Comparison of ENCODE assay signal across 22 cellular contexts in the genomic region with DNA sequence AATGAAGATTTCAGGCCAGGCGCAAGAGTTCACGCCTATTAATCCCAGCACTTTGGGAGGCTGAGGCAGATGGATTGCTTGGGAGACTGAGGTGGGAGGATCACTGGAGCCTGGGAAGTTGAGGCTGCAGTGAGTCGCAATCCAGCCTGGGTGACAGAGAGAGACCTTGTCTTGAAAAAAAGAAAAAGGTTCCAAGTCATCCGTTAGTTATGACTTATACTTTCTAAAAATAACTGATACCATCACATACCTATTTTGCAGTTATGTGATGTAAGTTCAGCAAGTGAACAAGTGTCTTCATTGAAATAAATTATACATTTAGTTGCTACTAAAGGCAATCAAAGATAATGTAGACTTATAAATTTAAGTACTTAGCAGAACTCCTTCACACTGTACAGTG. TPM values are rescaled to one million over a fixed set of nuclear protein-coding genes. Genes with fewer than 3 reads are reported as not detected.
DNase-seq lines count a peak whose midpoint lies in the region; ATAC-seq and TF ChIP-seq lines count a peak whose summit lies in the region.
"Had no signal": no experiment of that assay in that cellular context is flagged by ENCODE, and none has a peak within 500 bp of the region (broad histone marks: within the 10 kb centered on the region; RNA-seq: fewer than 3 reads in every experiment).

No MANE protein-coding gene starts in this region.

- intact Hi-C loops in IMR-90 (cut with micrococcal nuclease): loop anchor here (10.0 kb wide), 1 partner anchor 48 kb away; a partner anchor contains a TSS
- intact Hi-C loops in dorsolateral prefrontal cortex (cut with DNase I): no loop called here
- intact Hi-C loops in gastrocnemius medialis (cut with DNase I; ENCODE audit: low total_unique reads): loop anchor here (2.0 kb wide), 1 partner anchor 22 kb away; a partner anchor contains a TSS
- intact Hi-C loops in mucosa of descending colon (cut with DNase I, micrococcal nuclease): no loop called here

- no peak overlapping the region for H2AK5ac ChIP-seq in IMR-90 (ENCODE audit: low read depth, low read length)

- no peak overlapping the region for H3K4me2 ChIP-seq in IMR-90 (ENCODE audit: low read depth, low read length)

- no peak overlapping the region for H2BK20ac ChIP-seq in IMR-90 (ENCODE audit: low read depth, low read length)

- WGBS in IMR-90 (ENCODE audit: extremely low coverage in 2 of 2, insufficient read length in 1 of 2), 2 experiments: 100% methylated on average over 2 of the region's 4 CpGs; no CpG with 5 or more reads in 1 of the 2 experiments

- no peak overlapping the region for H2BK120ac ChIP-seq in IMR-90 (ENCODE audit: low read depth, low read length)

- dilution Hi-C loops in IMR-90 (cut with HindIII; ENCODE audit: low sequenced_read_pairs, unreplicated experiment): no loop called here

- 0 out of 2 replicates have a peak, but pooled peaks cover 3% of the 10 kb centered on the region for H3K9me1 ChIP-seq in IMR-90 (ENCODE audit: insufficient read depth, low read length)

- no peak overlapping the region for H3K14ac ChIP-seq in IMR-90 (replicated peaks; ENCODE audit: low read depth, low read length)

- H4K20me1 ChIP-seq in IMR-90 (ENCODE audit: insufficient read depth, low read length): peaks cover 10% of the 10 kb centered on the region; the same call in 1 of the 2 replicates

- DNase-seq in EH (ENCODE audit: low read depth) (peak; percentile 29), IMR-90 (peak; percentile 55), dorsolateral prefrontal cortex (no peak), gastrocnemius medialis (peak in 1 of 2 donors; percentile 42), NCI-H226 (no peak), H4 (ENCODE audit: low spot score) (no peak), mucosa of descending colon (no peak)
- DNase-seq: DMS53; EL; H9; KG1; NCI-H1092; NCI-H1436; NCI-H187 treated with DMSO at 0.1 percent for 48 hours; NCI-H2107; NCI-H748 treated with DMSO at 0.1 percent for 48 hours; NK-92 treated with Interleukin-12 subunit alpha and Interleukin-12 subunit beta, amount 100 ng/mL, for 24 hours had no signal

- CTCF ChIA-PET in IMR-90 (lab: Yijun Ruan, JAX): no interaction called here

- H2BK5ac ChIP-seq in IMR-90 (ENCODE audit: low read depth, low read length, poor library complexity, severe bottlenecking): no peak overlapping the region

- no peak overlapping the region for H3K4ac ChIP-seq in IMR-90 (ENCODE audit: low read depth, low read length)

- H3K4me1 ChIP-seq in IMR-90 (ENCODE audit: control insufficient read depth, insufficient read depth, low read length) (no peaks in the 10 kb centered on the region), gastrocnemius medialis (peaks cover 23 to 26% of the 10 kb centered on the region in 2 donors), mucosa of descending colon (ENCODE audit: low read depth) (no peaks in the 10 kb centered on the region)

- no peak for TF ChIP-seq RAD21 in IMR-90 (IDR thresholded peaks at IDR 0.05; ENCODE audit: low read length)

- H4K91ac ChIP-seq in IMR-90 (ENCODE audit: insufficient read depth, low read depth, low read length): no peak overlapping the region

- no peak overlapping the region for H2AFZ ChIP-seq in IMR-90 (replicated peaks; ENCODE audit: low read length, poor library complexity)

- TF ChIP-seq CTCF in IMR-90 (conservative IDR thresholded peaks at IDR 0.05; ENCODE audit: low read depth, low read length) (no peak), dorsolateral prefrontal cortex (IDR thresholded peaks at IDR 0.05 in 54 of 56, conservative IDR thresholded peaks at IDR 0.05 in 2 of 56; ENCODE audit: low read depth in 1 of 56, partially characterized antibody in 56 of 56) (no peak), gastrocnemius medialis (IDR thresholded peaks at IDR 0.05 in 4 of 5, conservative IDR thresholded peaks at IDR 0.05 in 1 of 5) (no peak), mucosa of descending colon (IDR thresholded peaks at IDR 0.05) (no peak)

- ATAC-seq in IMR-90 (ENCODE audit: low read depth) (no peak), gastrocnemius medialis (peak; percentile 98 to 99), mucosa of descending colon (no peak), GM18517 (IDR thresholded peaks at IDR 0.05; ENCODE audit: unreplicated experiment) (no peak)
- ATAC-seq: Panc1 had no signal

- H3K79me1 ChIP-seq in IMR-90 (ENCODE audit: low read depth in 1 of 2, low read length in 2 of 2): peaks cover 7 to 26% of the 10 kb centered on the region in 2 experiments; a peak in 3 of 4 replicates

- H3K4me3 ChIP-seq in IMR-90 (ENCODE audit: insufficient read depth, low read depth, low read length) (no peak overlapping the region), dorsolateral prefrontal cortex (no peak overlapping the region), gastrocnemius medialis (no peak overlapping the region), mucosa of descending colon (no peak overlapping the region)

- POLR2A ChIA-PET in IMR-90 (lab: Charles Lee; ENCODE audit: unreplicated experiment): no interaction called here

- H3K9me3 ChIP-seq in IMR-90 (ENCODE audit: control insufficient read depth, insufficient read depth, low read length): no peaks in the 10 kb centered on the region
- H3K9me3 ChIP-seq in gastrocnemius medialis: no peaks in the 10 kb centered on the region
- no peaks in the 10 kb centered on the region for H3K9me3 ChIP-seq in mucosa of descending colon

- H3K23ac ChIP-seq in IMR-90 (ENCODE audit: low read depth, low read length): no peak overlapping the region

- H3K27ac ChIP-seq in IMR-90 (ENCODE audit: insufficient read depth, low read length) (no peak overlapping the region), dorsolateral prefrontal cortex (peak overlapping the region in 53 of 59 donors; percentile 11 to 93 (median 82)), gastrocnemius medialis (peak overlapping the region; percentile 45 to 66 (median 58))
- H3K27ac ChIP-seq: C4-2B, HL-60 had no signal

- no peak overlapping the region for H3K18ac ChIP-seq in IMR-90 (ENCODE audit: low read depth, low read length)

- no peak overlapping the region for H2BK15ac ChIP-seq in IMR-90 (ENCODE audit: low read depth, low read length)

- H3K36me3 ChIP-seq in IMR-90 (ENCODE audit: control insufficient read depth, insufficient read depth, low read length) (peaks cover 22% of the 10 kb centered on the region), gastrocnemius medialis (peaks cover 2 to 29% of the 10 kb centered on the region in 2 donors), mucosa of descending colon (ENCODE audit: low read depth) (peaks cover 7% of the 10 kb centered on the region)

- no peak overlapping the region for H2AK9ac ChIP-seq in IMR-90 (replicated peaks; ENCODE audit: low read depth, low read length, poor library complexity)

- H4K5ac ChIP-seq in IMR-90 (ENCODE audit: low read depth, low read length): no peak overlapping the region

- no peak overlapping the region for H3K9ac ChIP-seq in IMR-90 (ENCODE audit: low read depth, low read length)

- no peak overlapping the region for H4K8ac ChIP-seq in IMR-90 (ENCODE audit: low read depth in 2 of 2, low read length in 2 of 2)

- in situ Hi-C loops in IMR-90 (cut with MboI; ENCODE audit: low sequenced_read_pairs): no loop called here
- in situ Hi-C loops in gastrocnemius medialis (cut with MboI; ENCODE audit: low sequenced_read_pairs in 4 of 4): no loop called here

- no peak overlapping the region for H3K56ac ChIP-seq in IMR-90 (ENCODE audit: extremely low read depth, insufficient read depth, low read length)

- TF ChIP-seq POLR2A in IMR-90 (IDR thresholded peaks at IDR 0.05; ENCODE audit: low read depth, low read length): no peak
- TF ChIP-seq POLR2A in gastrocnemius medialis (IDR thresholded peaks at IDR 0.05): no peak

- H3K27me3 ChIP-seq in IMR-90 (ENCODE audit: control insufficient read depth, insufficient read depth, low read length): no peaks in the 10 kb centered on the region
- H3K27me3 ChIP-seq in dorsolateral prefrontal cortex: no peaks in the 10 kb centered on the region
- H3K27me3 ChIP-seq in gastrocnemius medialis: no peaks in the 10 kb centered on the region

- no TSS peak for BruUV-seq in IMR-90 (replicated peaks; lab: Mats Ljungman, UMichigan)

TF ChIP-seq in IMR-90, 13 proteins besides CTCF, POLR2A, EP300 and RAD21 (continues in another document):
- TF ChIP-seq MAFK (IDR thresholded peaks at IDR 0.05; ENCODE audit: low read depth, low read length): no peak

RNA-seq across cellular contexts. Expression of a gene that starts 22.1 kb away (rescaled TPM):
- total RNA-seq in IMR-90 (2012; rRNA removed): 25.8 and 29.4 TPM in 2 replicates
- 21.5 and 26.9 TPM in 2 replicates for polyA plus RNA-seq in IMR-90 (2012; rRNA removed)
- polyA plus RNA-seq in IMR-90 (2012; cell fraction: cytosol; rRNA removed): 2.4 and 4.8 TPM in 2 replicates
- polyA plus RNA-seq in IMR-90 (2012; cell fraction: nucleus; rRNA removed; ENCODE audit: low replicate concordance): 5.0 and 16.3 TPM in 2 replicates
- total RNA-seq in dorsolateral prefrontal cortex: 10 to 100 TPM; 35.4 to 71.8 (median 55.5) TPM
- 100 to 1,000 TPM in 1 of 4 donors, 10 to 100 TPM in 3; 49.3 to 116 (median 63.3) TPM for total RNA-seq in gastrocnemius medialis
- total RNA-seq in H4 (2014; rRNA removed; shearing (Covaris generic)): 17.5 and 22.8 TPM in 2 replicates
- total RNA-seq in mucosa of descending colon: 10 to 100 TPM; 39.4 to 51.5 (median 50.8) TPM

RNA-seq across cellular contexts. Expression of a gene that starts 29.4 kb away (rescaled TPM):
- total RNA-seq in IMR-90 (2012; rRNA removed) (4.7 and 8.1 TPM in 2 replicates), dorsolateral prefrontal cortex (10 to 100 TPM; 30.9 to 71.7 (median 44.6) TPM), gastrocnemius medialis (10 to 100 TPM; 10.4 to 15.7 (median 12.4) TPM), mucosa of descending colon (10 to 100 TPM; 12.0 to 32.9 (median 13.4) TPM)
- 8.1 and 12.3 TPM in 2 replicates for polyA plus RNA-seq in IMR-90 (2012; rRNA removed)
- 6.1 and 8.4 TPM in 2 replicates for polyA plus RNA-seq in IMR-90 (2012; cell fraction: cytosol; rRNA removed)
- polyA plus RNA-seq in IMR-90 (2012; cell fraction: nucleus; rRNA removed; ENCODE audit: low replicate concordance): 6.5 and 13.2 TPM in 2 replicates
- 12.8 and 13.7 TPM in 2 replicates for total RNA-seq in H4 (2014; rRNA removed; shearing (Covaris generic))

RNA-seq across cellular contexts. Expression of a gene that starts 48.0 kb away (rescaled TPM):
- total RNA-seq in IMR-90 (2012; rRNA removed): 0.28 and 0.36 TPM in 2 replicates
- polyA plus RNA-seq in IMR-90 (2012; rRNA removed): 1.1 TPM in 2 replicates
- polyA plus RNA-seq in IMR-90 (2012; cell fraction: cytosol; rRNA removed): 0.19 and 0.24 TPM in 2 replicates
- 13.5 and 14.9 TPM in 2 replicates for polyA plus RNA-seq in IMR-90 (2012; cell fraction: nucleus; rRNA removed; ENCODE audit: low replicate concordance)
- total RNA-seq in dorsolateral prefrontal cortex: 10 to 100 TPM; 22.1 to 53.1 (median 36.5) TPM
- total RNA-seq in gastrocnemius medialis: 1 to 10 TPM in 2 of 4 donors, under 1 TPM in 2; 0.65 to 3.3 (median 1.4) TPM
- 0.06 TPM in 1 of 2 replicates, not detected in the other for total RNA-seq in H4 (2014; rRNA removed; shearing (Covaris generic))
- total RNA-seq in mucosa of descending colon: 1 to 10 TPM; 2.0 to 6.9 (median 3.9) TPM

RNA-seq across cellular contexts. Expression of a gene that starts 48.2 kb away (rescaled TPM):
- under 0.01 TPM in 1 of 2 replicates, not detected in the other for total RNA-seq in IMR-90 (2012; rRNA removed)
- 0.01 and 0.02 TPM in 2 replicates for polyA plus RNA-seq in IMR-90 (2012; rRNA removed)
- 0.04 TPM in 1 of 2 replicates, not detected in the other for polyA plus RNA-seq in IMR-90 (2012; cell fraction: cytosol; rRNA removed)
- polyA plus RNA-seq in IMR-90 (2012; cell fraction: nucleus; rRNA removed; ENCODE audit: low replicate concordance): 0.11 and 0.14 TPM in 2 replicates
- total RNA-seq in dorsolateral prefrontal cortex: under 1 TPM in 113 of 120 experiments, not detected in 7; 0.07 to 0.79 (median 0.24) TPM
- total RNA-seq in gastrocnemius medialis: 10 to 100 TPM in 3 of 4 donors, 1 to 10 TPM in 1; 5.4 to 49.9 (median 41.6) TPM
- total RNA-seq in H4 (2014; rRNA removed; shearing (Covaris generic)): 0.02 and 0.10 TPM in 2 replicates
- 10 to 100 TPM in 2 of 3 donors, 1 to 10 TPM in 1; 2.7 to 14.7 (median 10.3) TPM for total RNA-seq in mucosa of descending colon
- total RNA-seq: NCI-H460 had no signal

Comparison
In these comparisons a context has a peak if more than half of its experiments do, and no peak if none do; other contexts are left out.
1. DNase-seq: peak in EH (single experiment) and IMR-90 (single experiment); none in dorsolateral prefrontal cortex (0 of 10), NCI-H226 (single experiment), H4 (single experiment) and mucosa of descending colon (0 of 3).
2. ATAC-seq: peak in gastrocnemius medialis (2 of 2); none in IMR-90 (single experiment), mucosa of descending colon (single experiment) and GM18517 (single experiment).
3. intact Hi-C loops: an anchor here in IMR-90 (10.0 kb wide) and gastrocnemius medialis (2.0 kb wide); none called in dorsolateral prefrontal cortex and mucosa of descending colon.